Comparison of ENCODE assay signal across 1 cellular context in genomic region chr5:150499437-150499956, GRCh38.
TF ChIP-seq lines count a peak whose summit lies in the region.

No MANE protein-coding gene starts in this region.

TF ChIP-seq in K562, 482 proteins besides CTCF, POLR2A, EP300 and RAD21 (continued from another document and continues in another):
- TF ChIP-seq GTF2B (IDR thresholded peaks at IDR 0.05; ENCODE audit: extremely low read depth, insufficient read length) (no peak), CCNT2 (IDR thresholded peaks at IDR 0.05; ENCODE audit: borderline replicate concordance, extremely low read depth, insufficient read length, low read depth, low read length) (peak; percentile 26), VEZF1 (CRISPR knock-in tag; IDR thresholded peaks at IDR 0.05) (peak; percentile 77), ZNF79 (CRISPR knock-in tag; IDR thresholded peaks at IDR 0.05; ENCODE audit: low read depth) (no peak), ZNF175 (CRISPR knock-in tag; IDR thresholded peaks at IDR 0.05; ENCODE audit: low read depth) (peak; percentile 75; the same call in 1 of the 2 replicates), ZNF785 (CRISPR knock-in tag; IDR thresholded peaks at IDR 0.05) (no peak), PML (IDR thresholded peaks at IDR 0.05; ENCODE audit: low read length) (peak; percentile 90), NR2C1 (IDR thresholded peaks at IDR 0.05) (peak; percentile 89), NR2C1 (tag; IDR thresholded peaks at IDR 0.05) (peak; percentile 91), MEIS2 (IDR thresholded peaks at IDR 0.05; ENCODE audit: partially characterized antibody) (peak; percentile 69), ATF1 (CRISPR knock-in tag; IDR thresholded peaks at IDR 0.05) (no peak), ATF1 (tag; IDR thresholded peaks at IDR 0.05) (peak; percentile 87), PTRF (tag; IDR thresholded peaks at IDR 0.05) (no peak), PKNOX1 (IDR thresholded peaks at IDR 0.05) (0 out of 2 replicates have a peak, but pooled peaks have one; percentile 7), ZNF316 (IDR thresholded peaks at IDR 0.05) (no peak), E2F5 (CRISPR knock-in tag; IDR thresholded peaks at IDR 0.05) (no peak), TBP (optimal IDR thresholded peaks at IDR 0.05; ENCODE audit: low read depth, low read length) (peak; percentile 29), ZEB2 (IDR thresholded peaks at IDR 0.05) (peak; percentile 92), ZBTB7A (IDR thresholded peaks at IDR 0.05; ENCODE audit: borderline replicate concordance, control insufficient read depth, low read depth, low read length) (peak; percentile 85; the same call in 1 of the 2 replicates), ZNF311 (CRISPR knock-in tag; IDR thresholded peaks at IDR 0.05) (no peak), BCOR (IDR thresholded peaks at IDR 0.05) (peak; percentile 67), TRIM24 (IDR thresholded peaks at IDR 0.05) (peak; percentile 90 to 91), TEAD4 (IDR thresholded peaks at IDR 0.05; ENCODE audit: low read length) (peak; percentile 97), TEAD4 (CRISPR knock-in tag; IDR thresholded peaks at IDR 0.05; ENCODE audit: borderline replicate concordance) (no peak), RNF2 (IDR thresholded peaks at IDR 0.05) (peak; percentile 75; the same call in 1 of the 2 replicates), SMARCE1 (IDR thresholded peaks at IDR 0.05) (peak; percentile 75), SOX6 (IDR thresholded peaks at IDR 0.05) (peak; percentile 82), ZNF586 (CRISPR knock-in tag; conservative IDR thresholded peaks at IDR 0.05) (no peak), CTBP1 (IDR thresholded peaks at IDR 0.05; ENCODE audit: borderline replicate concordance) (peak; percentile 98), POLR2AphosphoS5 (IDR thresholded peaks at IDR 0.05; ENCODE audit: control insufficient read depth, insufficient read depth, low read depth, low read length) (peak; percentile 95), TCF15 (CRISPR knock-in tag; IDR thresholded peaks at IDR 0.05) (no peak), HMG20A (CRISPR knock-in tag; conservative IDR thresholded peaks at IDR 0.05) (no peak), MXI1 (IDR thresholded peaks at IDR 0.05; ENCODE audit: low read depth, low read length) (0 out of 2 replicates have a peak, but pooled peaks have one; percentile 57), PHB2 (IDR thresholded peaks at IDR 0.05; ENCODE audit: low read depth) (peak; percentile 40; the same call in 1 of the 2 replicates), LCOR (CRISPR knock-in tag; IDR thresholded peaks at IDR 0.05) (no peak), FOXM1 (IDR thresholded peaks at IDR 0.05; ENCODE audit: low read depth) (peak; percentile 66; the same call in 1 of the 2 replicates), FOXM1 (CRISPR knock-in tag; IDR thresholded peaks at IDR 0.05; ENCODE audit: low read depth) (no peak), TFE3 (CRISPR knock-in tag; IDR thresholded peaks at IDR 0.05) (no peak), ZBTB1 (CRISPR knock-in tag; IDR thresholded peaks at IDR 0.05; ENCODE audit: borderline replicate concordance, low read depth) (no peak), GATA2 (CRISPR knock-in tag; IDR thresholded peaks at IDR 0.05) (peak; percentile 93), ZNF551 (CRISPR knock-in tag; IDR thresholded peaks at IDR 0.05) (no peak), GABPB2 (CRISPR knock-in tag; conservative IDR thresholded peaks at IDR 0.05) (no peak), ZNF644 (tag; IDR thresholded peaks at IDR 0.05; ENCODE audit: low read depth) (0 out of 2 replicates have a peak, but pooled peaks have one; percentile 50), ZBTB2 (IDR thresholded peaks at IDR 0.05) (peak; percentile 50; the same call in 1 of the 2 replicates), CUX1 (CRISPR knock-in tag; IDR thresholded peaks at IDR 0.05) (peak; percentile 71; the same call in 1 of the 2 replicates), MAFK (IDR thresholded peaks at IDR 0.05; ENCODE audit: low read length) (0 out of 2 replicates have a peak, but pooled peaks have one; percentile 2), ELF4 (CRISPR knock-in tag; IDR thresholded peaks at IDR 0.05) (no peak), RCOR1 (IDR thresholded peaks at IDR 0.05; ENCODE audit: borderline replicate concordance in 1 of 2, low read depth in 2 of 2, low read length in 2 of 2) (peak; percentile 81 to 97; a peak in 3 of 4 replicates), SP1 (CRISPR knock-in tag; IDR thresholded peaks at IDR 0.05) (peak; percentile 65; the same call in 1 of the 2 replicates), MTA3 (IDR thresholded peaks at IDR 0.05; ENCODE audit: borderline replicate concordance) (0 out of 2 replicates have a peak, but pooled peaks have one; percentile 53), ELF2 (CRISPR knock-in tag; IDR thresholded peaks at IDR 0.05) (no peak), HCFC1 (IDR thresholded peaks at IDR 0.05; ENCODE audit: low read depth, low read length) (no peak), ZNF609 (CRISPR knock-in tag; IDR thresholded peaks at IDR 0.05; ENCODE audit: borderline replicate concordance) (0 out of 2 replicates have a peak, but pooled peaks have one; percentile 50), TAL1 (IDR thresholded peaks at IDR 0.05) (peak; percentile 90)
